ENCODE assay signal across 8 cellular contexts in the genomic region with DNA sequence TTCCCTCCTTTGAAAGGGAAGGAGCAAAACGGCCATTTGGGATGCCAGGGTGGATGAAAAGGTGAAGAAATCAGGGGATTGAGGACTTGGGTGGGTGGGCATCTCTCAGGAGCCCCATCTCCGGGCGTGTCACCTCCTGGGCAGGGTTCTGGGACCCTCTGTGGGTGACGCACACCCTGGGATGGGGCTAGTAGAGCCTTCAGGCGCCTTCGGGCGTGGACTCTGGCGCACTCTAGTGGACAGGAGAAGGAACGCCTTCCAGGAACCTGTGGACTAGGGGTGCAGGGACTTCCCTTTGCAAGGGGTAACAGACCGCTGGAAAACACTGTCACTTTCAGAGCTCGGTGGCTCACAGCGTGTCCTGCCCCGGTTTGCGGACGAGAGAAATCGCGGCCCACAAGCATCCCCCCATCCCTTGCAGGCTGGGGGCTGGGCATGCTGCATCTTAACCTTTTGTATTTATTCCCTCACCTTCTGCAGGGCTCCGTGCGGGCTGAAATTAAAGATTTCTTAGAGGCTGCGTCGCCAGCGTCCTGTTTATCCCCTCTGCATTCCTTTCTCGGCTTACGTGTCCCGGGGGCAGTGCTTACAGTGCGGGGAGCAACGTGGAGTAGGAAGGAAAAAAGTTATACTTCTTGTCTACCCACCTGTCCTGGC. TPM values are rescaled to one million over a fixed set of nuclear protein-coding genes. Genes with fewer than 3 reads are reported as not detected.
DNase-seq lines count a peak whose midpoint lies in the region; ATAC-seq and TF ChIP-seq lines count a peak whose summit lies in the region.

No MANE protein-coding gene starts in this region.

- no peaks in the 10 kb centered on the region for H3K27me3 ChIP-seq in PC-9 (ENCODE audit: insufficient read depth, low read depth)
- H3K27me3 ChIP-seq in neutrophil = no peaks in the 10 kb centered on the region
- no peaks in the 10 kb centered on the region for H3K27me3 ChIP-seq in upper lobe of right lung

- intact Hi-C loops in PC-9 (cut with micrococcal nuclease; ENCODE audit: unreplicated experiment) (loop anchor here (1.0 to 2.0 kb wide), 2 partner anchors 35 to 212 kb away; no protein-coding TSS in a partner anchor), upper lobe of right lung (cut with DNase I) (loop anchor here (5.0 kb wide), 2 partner anchors 36 to 201 kb away; no protein-coding TSS in a partner anchor)

- no peak overlapping the region for H3K4me3 ChIP-seq in PC-9
- no peak overlapping the region for H3K4me3 ChIP-seq in fibroblast of the aortic adventitia (ENCODE audit: low read depth, low read length)
- H3K4me3 ChIP-seq in neutrophil (ENCODE audit: low read depth in 1 of 2, low read length in 1 of 2) = peak overlapping the region; percentile 54 to 71
- H3K4me3 ChIP-seq in upper lobe of right lung = no peak overlapping the region

- DNase-seq in DMS53 treated with DMSO at 0.1 percent for 48 hours (lab: John Stamatoyannopoulos, UW; ENCODE audit: unreplicated experiment) (peak; percentile 30), PC-9 (peak in 1 of 2 experiments; percentile 24), fibroblast of the aortic adventitia (ENCODE audit: low read depth) (peak; percentile 61), upper lobe of right lung (peak; percentile 84)
- peak; percentile 79 to 80 for DNase-seq in activated T-cell treated with anti-CD3 and anti-CD28 coated beads, Interleukin-2, amount 50 U/mL, for 48 hours

- CTCF ChIA-PET in PC-9 (lab: Charles Lee) = no interaction called here

- peak; percentile 94 for TF ChIP-seq RAD21 in Ishikawa (IDR thresholded peaks at IDR 0.05; ENCODE audit: low read depth)

- no peaks in the 10 kb centered on the region for H3K36me3 ChIP-seq in PC-9 (ENCODE audit: low read depth)
- H3K36me3 ChIP-seq in neutrophil = peaks cover 14% of the 10 kb centered on the region
- H3K36me3 ChIP-seq in upper lobe of right lung = no peaks in the 10 kb centered on the region

- TF ChIP-seq EP300 in Ishikawa (IDR thresholded peaks at IDR 0.05; ENCODE audit: borderline replicate concordance) = no peak

- H3F3A ChIP-seq in PC-9 (ENCODE audit: insufficient read depth, low read depth) = peaks cover 7% of the 10 kb centered on the region; the same call in 1 of the 2 replicates

- H3K9me3 ChIP-seq in PC-9 (ENCODE audit: insufficient read depth, low read depth) (no peaks in the 10 kb centered on the region), neutrophil (no peaks in the 10 kb centered on the region), upper lobe of right lung (no peaks in the 10 kb centered on the region)

- H3K27ac ChIP-seq in PC-9 (no peak overlapping the region), neutrophil (peak overlapping the region; percentile 96), upper lobe of right lung (no peak overlapping the region)

- TF ChIP-seq CTCF in PC-9 (conservative IDR thresholded peaks at IDR 0.05) (peak; percentile 87), fibroblast of the aortic adventitia (IDR thresholded peaks at IDR 0.05; ENCODE audit: insufficient read depth, low read length) (peak; percentile 98), neutrophil (IDR thresholded peaks at IDR 0.05) (peak; percentile 98), upper lobe of right lung (IDR thresholded peaks at IDR 0.05) (peak; percentile 95)

- no peaks in the 10 kb centered on the region for H4K20me1 ChIP-seq in PC-9 (ENCODE audit: insufficient read depth)

- H3K9me2 ChIP-seq in PC-9 (ENCODE audit: insufficient read depth) = no peaks in the 10 kb centered on the region

- no peak overlapping the region for H2AFZ ChIP-seq in PC-9

- H3K4me1 ChIP-seq in PC-9 (replicated peaks; ENCODE audit: insufficient read depth) (peaks cover 9% of the 10 kb centered on the region), neutrophil (ENCODE audit: control insufficient read depth in 1 of 2, insufficient read depth in 1 of 2, low read depth in 1 of 2, low read length in 1 of 2) (peaks cover 49 to 51% of the 10 kb centered on the region in 2 experiments), upper lobe of right lung (peaks cover 6% of the 10 kb centered on the region)

- ATAC-seq in upper lobe of right lung (peak; percentile 91), HG03039 (IDR thresholded peaks at IDR 0.05; ENCODE audit: unreplicated experiment) (no peak)

- no peaks in the 10 kb centered on the region for H3K79me2 ChIP-seq in PC-9 (ENCODE audit: low read depth)

- no TSS peak for BruUV-seq in PC-9 (replicated peaks; lab: Mats Ljungman, UMichigan)

- POLR2A ChIA-PET in PC-9 (lab: Charles Lee; ENCODE audit: unreplicated experiment) = no interaction called here

- no peak overlapping the region for H3K4me2 ChIP-seq in PC-9

TF ChIP-seq in Ishikawa, 13 proteins besides CTCF, POLR2A, EP300 and RAD21:
- TF ChIP-seq, protein P1, sequence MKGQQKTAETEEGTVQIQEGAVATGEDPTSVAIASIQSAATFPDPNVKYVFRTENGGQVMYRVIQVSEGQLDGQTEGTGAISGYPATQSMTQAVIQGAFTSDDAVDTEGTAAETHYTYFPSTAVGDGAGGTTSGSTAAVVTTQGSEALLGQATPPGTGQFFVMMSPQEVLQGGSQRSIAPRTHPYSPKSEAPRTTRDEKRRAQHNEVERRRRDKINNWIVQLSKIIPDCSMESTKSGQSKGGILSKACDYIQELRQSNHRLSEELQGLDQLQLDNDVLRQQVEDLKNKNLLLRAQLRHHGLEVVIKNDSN (IDR thresholded peaks at IDR 0.05) = no peak
- TF ChIP-seq EGR1 (IDR thresholded peaks at IDR 0.05) (no peak), FOXM1 (IDR thresholded peaks at IDR 0.05; ENCODE audit: borderline replicate concordance, low read depth) (no peak), YY1 (IDR thresholded peaks at IDR 0.05; ENCODE audit: low read depth) (no peak), CEBPB (IDR thresholded peaks at IDR 0.05) (no peak), NFIC (IDR thresholded peaks at IDR 0.05) (no peak), ZBTB7A (IDR thresholded peaks at IDR 0.05; ENCODE audit: low read depth) (no peak), TAF1 (IDR thresholded peaks at IDR 0.05; ENCODE audit: low read depth) (no peak)
- TF ChIP-seq, protein P2, sequence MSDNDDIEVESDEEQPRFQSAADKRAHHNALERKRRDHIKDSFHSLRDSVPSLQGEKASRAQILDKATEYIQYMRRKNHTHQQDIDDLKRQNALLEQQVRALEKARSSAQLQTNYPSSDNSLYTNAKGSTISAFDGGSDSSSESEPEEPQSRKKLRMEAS (IDR thresholded peaks at IDR 0.05) = no peak

RNA-seq across cellular contexts. Expression of a gene that starts 15.2 kb away (rescaled TPM):
- total RNA-seq in PC-9 (2021) = 0.37 and 0.83 TPM in 2 replicates
- not detected in 2 replicates for total RNA-seq in fibroblast of the aortic adventitia (ENCODE audit: low replicate concordance)
- total RNA-seq in upper lobe of right lung = 22.3 TPM

RNA-seq across cellular contexts. Expression of a gene that starts 22.4 kb away (rescaled TPM):
- total RNA-seq in PC-9 (2021) (46.0 and 61.4 TPM in 2 replicates), fibroblast of the aortic adventitia (ENCODE audit: low replicate concordance) (20.4 and 38.3 TPM in 2 replicates), upper lobe of right lung (71.4 TPM)

RNA-seq across cellular contexts. Expression of a gene that starts 27.5 kb away (rescaled TPM):
- total RNA-seq in PC-9 (2021) (14.2 and 16.3 TPM in 2 replicates), fibroblast of the aortic adventitia (ENCODE audit: low replicate concordance) (not detected in 2 replicates), upper lobe of right lung (18.6 TPM)

Comparison
In these comparisons a context has a peak if more than half of its experiments do, and no peak if none do; other contexts are left out.
1. H3K4me3 ChIP-seq: peak in neutrophil (2 of 2); none in PC-9 (single experiment), fibroblast of the aortic adventitia (single experiment) and upper lobe of right lung (single experiment).
2. RNA of a gene that starts 15.2 kb away (total RNA-seq): 22.3 TPM in upper lobe of right lung (single experiment); 0.37 to 0.83 TPM in PC-9 and not detected in fibroblast of the aortic adventitia; every median in the first group is over 10 times any median in the second.
3. RNA of a gene that starts 27.5 kb away (total RNA-seq): 18.6 TPM in upper lobe of right lung (single experiment) and 14.2 to 16.3 TPM in PC-9; not detected in fibroblast of the aortic adventitia; every median in the first group is over 10 times any median in the second.
4. Peak in every context shown above with its lines, with median percentiles within 50 percentile points of each other: CTCF ChIP-seq.